ENCODE assay signal across 8 cellular contexts in the genomic region with DNA sequence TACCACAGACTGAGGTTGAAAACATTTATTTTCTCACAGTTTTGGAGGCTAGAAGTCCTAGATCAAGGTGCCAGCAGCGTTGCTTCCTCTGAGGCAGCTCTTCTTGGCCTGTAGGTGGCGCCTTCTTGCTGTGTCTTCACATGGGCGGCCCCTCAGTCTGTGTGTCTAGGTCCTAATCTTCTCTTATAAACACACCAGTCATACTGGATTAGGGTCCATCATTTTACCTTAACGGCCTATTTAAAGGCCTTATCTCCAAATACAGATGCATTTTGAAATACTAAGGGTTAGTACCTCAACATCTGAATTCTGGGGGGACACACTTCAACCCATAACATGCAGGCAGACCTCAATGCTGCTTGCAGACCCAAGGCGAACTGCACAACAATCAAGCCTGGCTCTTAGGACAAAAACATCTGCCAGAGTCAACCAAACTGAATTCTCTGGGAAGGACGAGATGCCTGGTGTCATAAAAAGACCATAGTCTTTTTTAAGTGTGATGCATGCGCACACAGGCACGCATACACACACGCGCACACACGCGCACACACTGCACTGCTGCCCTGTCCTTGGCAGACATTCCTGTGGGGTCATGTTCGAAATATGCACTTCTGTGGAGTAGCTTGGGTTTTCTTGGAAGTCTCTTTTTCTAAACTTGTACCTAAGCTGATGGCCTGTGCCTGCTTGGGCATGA. TPM values are rescaled to one million over a fixed set of nuclear protein-coding genes. Genes with fewer than 3 reads are reported as not detected.
DNase-seq lines count a peak whose midpoint lies in the region; ATAC-seq and TF ChIP-seq lines count a peak whose summit lies in the region.

No MANE protein-coding gene starts in this region.

- H3K27ac ChIP-seq in lower lobe of right lung: no peak overlapping the region

- H3K4me1 ChIP-seq in lower lobe of right lung: peaks cover 16% of the 10 kb centered on the region

- DNase-seq in GF-D8 (lab: John Stamatoyannopoulos, UW): peak; percentile 80
- DNase-seq in NCI-H345 (lab: John Stamatoyannopoulos, UW): peak; percentile 26
- DNase-seq in activated CD4-positive, CD25-positive, alpha-beta regulatory T cell treated with anti-CD3 and anti-CD28 coated beads, Interleukin-2, amount 50 U/mL, for 16 hours (ENCODE audit: low read depth, low spot score): peak; percentile 57
- peak; percentile 71 for DNase-seq in cerebellar cortex (ENCODE audit: low spot score)
- DNase-seq in lower lobe of right lung: peak; percentile 78
- peak; percentile 46 for DNase-seq in stimulated activated CD8-positive, alpha-beta memory T cell treated with anti-CD3 and anti-CD28 coated beads, Interleukin-12 subunit alpha, Interleukin-12 subunit beta, amount 100 ng/mL, for 24 hours (ENCODE audit: extremely low read depth)

- peak; percentile 87 for TF ChIP-seq CTCF in lower lobe of right lung (IDR thresholded peaks at IDR 0.05)

- ATAC-seq in HG02884 (IDR thresholded peaks at IDR 0.05; ENCODE audit: unreplicated experiment) (peak; percentile 38), lower lobe of right lung (peak; percentile 48 to 57), HG02763 (IDR thresholded peaks at IDR 0.05; ENCODE audit: unreplicated experiment) (no peak)

- H3K36me3 ChIP-seq in lower lobe of right lung: no peaks in the 10 kb centered on the region

- no peaks in the 10 kb centered on the region for H3K27me3 ChIP-seq in lower lobe of right lung (ENCODE audit: low read depth)

- no peak overlapping the region for H3K4me3 ChIP-seq in lower lobe of right lung

- intact Hi-C loops in lower lobe of right lung (cut with DNase I): no loop called here

- H3K9me3 ChIP-seq in lower lobe of right lung: no peaks in the 10 kb centered on the region

RNA-seq across cellular contexts. Expression of a gene that starts 4.3 kb away (rescaled TPM):
- 34.2 TPM for total RNA-seq in lower lobe of right lung

RNA-seq across cellular contexts. Expression of a gene that starts 45.9 kb away (rescaled TPM):
- total RNA-seq in lower lobe of right lung: 64.1 TPM

Comparison
In these comparisons a context has a peak if more than half of its experiments do, and no peak if none do; other contexts are left out.
1. DNase-seq: peak in every context shown above with its lines; median percentile 80 in GF-D8; 78 in lower lobe of right lung; 71 in cerebellar cortex; 57 in activated CD4-positive, CD25-positive, alpha-beta regulatory T cell treated with anti-CD3 and anti-CD28 coated beads, Interleukin-2, amount 50 U/mL, for 16 hours; 46 in stimulated activated CD8-positive, alpha-beta memory T cell treated with anti-CD3 and anti-CD28 coated beads, Interleukin-12 subunit alpha, Interleukin-12 subunit beta, amount 100 ng/mL, for 24 hours; 26 in NCI-H345.